ENCODE assay signal across 6 cellular contexts in the genomic region with DNA sequence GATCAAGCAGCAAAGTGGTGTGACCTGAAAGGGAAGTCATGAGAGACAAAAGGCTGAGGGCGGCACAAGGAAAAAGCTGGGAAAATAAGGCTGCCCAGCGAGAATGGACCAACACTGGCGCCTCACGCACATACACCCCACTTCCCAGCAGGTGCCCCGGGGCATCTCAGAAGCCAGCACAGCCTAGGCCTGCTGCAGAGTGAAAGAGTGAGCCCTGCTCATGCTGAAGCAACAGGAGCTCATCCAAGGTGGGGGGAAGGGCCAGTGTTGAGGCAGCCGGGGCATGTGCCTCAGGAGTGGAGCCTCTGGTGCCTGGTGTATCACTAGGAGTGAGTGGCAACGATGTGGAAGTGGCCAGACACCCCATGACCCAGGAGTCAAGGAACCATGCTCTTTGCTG.
DNase-seq lines count a peak whose midpoint lies in the region; ATAC-seq and TF ChIP-seq lines count a peak whose summit lies in the region.
"Not testable (repeated sequence)": the region's sequence is repeated elsewhere in the genome, so short reads cannot be mapped to it uniquely, and the experiment has no call there.

No MANE protein-coding gene starts in this region.

- not testable (repeated sequence) for H3K27ac Mint-ChIP-seq in naive thymus-derived CD4-positive, alpha-beta T cell; stimulated activated memory B cell treated with anti-CD40 and anti-IgM and Interleukin-4, amounts not matched to agents 10 μg/mL and 1 μg/mL and 100 μg/mL, for 72 hours

- POLR2A ChIA-PET in naive thymus-derived CD4-positive, alpha-beta T cell (lab: Charles Lee), result not testable (repeated sequence)

- not testable (repeated sequence) for H3K4me1 Mint-ChIP-seq in naive thymus-derived CD4-positive, alpha-beta T cell; stimulated activated memory B cell treated with anti-CD40 and anti-IgM and Interleukin-4, amounts not matched to agents 10 μg/mL and 1 μg/mL and 100 μg/mL, for 72 hours

- DNase-seq in Right ventricle myocardium inferior (ENCODE audit: missing footprints); lower lobe of right lung; naive thymus-derived CD4-positive, alpha-beta T cell; sciatic nerve (ENCODE audit: low spot score); upper lobe of right lung: not testable (repeated sequence)

- not testable (repeated sequence) for H3K9me3 ChIP-seq in lower lobe of right lung; naive thymus-derived CD4-positive, alpha-beta T cell (ENCODE audit: control insufficient read depth in 2 of 3, low read length in 3 of 3); upper lobe of right lung

- H3K4me3 ChIP-seq in lower lobe of right lung; naive thymus-derived CD4-positive, alpha-beta T cell (ENCODE audit: low read length); upper lobe of right lung: not testable (repeated sequence)

- H3K36me3 ChIP-seq in lower lobe of right lung; naive thymus-derived CD4-positive, alpha-beta T cell (ENCODE audit: control insufficient read depth in 2 of 3, insufficient read depth in 3 of 3, low read length in 3 of 3); upper lobe of right lung: not testable (repeated sequence)

- H3K9me3 Mint-ChIP-seq in naive thymus-derived CD4-positive, alpha-beta T cell; stimulated activated memory B cell treated with anti-CD40 and anti-IgM and Interleukin-4, amounts not matched to agents 10 μg/mL and 1 μg/mL and 100 μg/mL, for 72 hours: not testable (repeated sequence)

- TF ChIP-seq CTCF in lower lobe of right lung (IDR thresholded peaks at IDR 0.05); upper lobe of right lung (IDR thresholded peaks at IDR 0.05): not testable (repeated sequence)

- ATAC-seq in Right ventricle myocardium inferior, result peak; percentile 4
- peak; percentile 29 to 33 for ATAC-seq in lower lobe of right lung
- peak; percentile 34 for ATAC-seq in naive thymus-derived CD4-positive, alpha-beta T cell
- ATAC-seq in sciatic nerve, result peak; percentile 22
- ATAC-seq in stimulated activated memory B cell treated with anti-CD40 and anti-IgM and Interleukin-4, amounts not matched to agents 10 μg/mL and 1 μg/mL and 100 μg/mL, for 72 hours, result peak; percentile 28
- peak; percentile 38 for ATAC-seq in upper lobe of right lung

- H3K4me3 Mint-ChIP-seq in naive thymus-derived CD4-positive, alpha-beta T cell; stimulated activated memory B cell treated with anti-CD40 and anti-IgM and Interleukin-4, amounts not matched to agents 10 μg/mL and 1 μg/mL and 100 μg/mL, for 72 hours: not testable (repeated sequence)

- H3K27me3 ChIP-seq in lower lobe of right lung (ENCODE audit: low read depth); naive thymus-derived CD4-positive, alpha-beta T cell (ENCODE audit: control insufficient read depth in 2 of 2, insufficient read depth in 2 of 2, low read length in 2 of 2); upper lobe of right lung: not testable (repeated sequence)

- not testable (repeated sequence) for H3K27ac ChIP-seq in lower lobe of right lung; naive thymus-derived CD4-positive, alpha-beta T cell (ENCODE audit: low read depth, low read length); upper lobe of right lung

- not testable (repeated sequence) for H3K36me3 Mint-ChIP-seq in naive thymus-derived CD4-positive, alpha-beta T cell; stimulated activated memory B cell treated with anti-CD40 and anti-IgM and Interleukin-4, amounts not matched to agents 10 μg/mL and 1 μg/mL and 100 μg/mL, for 72 hours

- H3K4me1 ChIP-seq in lower lobe of right lung; naive thymus-derived CD4-positive, alpha-beta T cell (ENCODE audit: control insufficient read depth in 2 of 2, insufficient read depth in 2 of 2, low read length in 2 of 2); upper lobe of right lung: not testable (repeated sequence)

- H3K27me3 Mint-ChIP-seq in naive thymus-derived CD4-positive, alpha-beta T cell; stimulated activated memory B cell treated with anti-CD40 and anti-IgM and Interleukin-4, amounts not matched to agents 10 μg/mL and 1 μg/mL and 100 μg/mL, for 72 hours: not testable (repeated sequence)

- intact Hi-C loops in Right ventricle myocardium inferior (cut with DNase I); lower lobe of right lung (cut with DNase I); naive thymus-derived CD4-positive, alpha-beta T cell (cut with micrococcal nuclease); sciatic nerve (cut with DNase I); upper lobe of right lung (cut with DNase I): not testable (repeated sequence)

- CTCF ChIA-PET in naive thymus-derived CD4-positive, alpha-beta T cell (lab: Charles Lee), result not testable (repeated sequence)
